In genomic region chr1:81409262-81409661, GRCh38 we compare ENCODE assay signal across 17 cellular contexts.
DNase-seq lines count a peak whose midpoint lies in the region; ATAC-seq and TF ChIP-seq lines count a peak whose summit lies in the region.
"Had no signal": no experiment of that assay in that cellular context is flagged by ENCODE, and none has a peak within 500 bp of the region (broad histone marks: within the 10 kb centered on the region; RNA-seq: fewer than 3 reads in every experiment).

No MANE protein-coding gene starts in this region.

- peak overlapping the region in 9 of 12 donors; percentile 42 to 79 (median 66) for H3K27ac ChIP-seq in heart left ventricle
- H3K27ac ChIP-seq: 22Rv1; BLaER1 treated with 17β-estradiol and CSF1 and Interleukin-3, amounts not matched to agents 10 nM and 100 nM; HL-60 had no signal

- no peak overlapping the region for H3K4me3 ChIP-seq in heart left ventricle
- H3K4me3 ChIP-seq: BLaER1 treated with 17β-estradiol and CSF1 and Interleukin-3, amounts not matched to agents 10 nM and 100 nM had no signal

- peaks cover 0 to 40% (median 13%) of the 10 kb centered on the region in 12 donors for H3K4me1 ChIP-seq in heart left ventricle

- H3K36me3 ChIP-seq in heart left ventricle, result no peaks in the 10 kb centered on the region
- H3K36me3 ChIP-seq: BLaER1 treated with 17β-estradiol and CSF1 and Interleukin-3, amounts not matched to agents 10 nM and 100 nM had no signal

- H3K9me3 ChIP-seq in heart left ventricle, result no peaks in the 10 kb centered on the region

- intact Hi-C loops in heart left ventricle (cut with DNase I), result loop anchor here in 2 of 10 donors (5.0 to 10.0 kb wide), 2 partner anchors 102 to 346 kb away; no protein-coding TSS in a partner anchor

- TF ChIP-seq POLR2A in heart left ventricle (IDR thresholded peaks at IDR 0.05), result no peak

- ATAC-seq in heart left ventricle (peak; percentile 51 to 56 (median 52)), HG02571 (IDR thresholded peaks at IDR 0.05; ENCODE audit: unreplicated experiment) (no peak)

- no peaks in the 10 kb centered on the region for H3K27me3 ChIP-seq in heart left ventricle
- H3K27me3 ChIP-seq: BLaER1 treated with 17β-estradiol and CSF1 and Interleukin-3, amounts not matched to agents 10 nM and 100 nM had no signal

- DNase-seq in NCI-H1105 treated with DMSO at 0.1 percent for 48 hours (lab: John Stamatoyannopoulos, UW), result peak; percentile 15
- no peak for DNase-seq in NCI-H1105 (lab: John Stamatoyannopoulos, UW)
- DNase-seq in heart left ventricle, result no peak
- peak; percentile 63 for DNase-seq in inferior parietal cortex (ENCODE audit: extremely low spot score)
- DNase-seq in putamen (ENCODE audit: low spot score), result peak; percentile 42
- no peak for DNase-seq in kidney glomerular epithelial cell (lab: John Stamatoyannopoulos, UW)
- DNase-seq in AG08395 (ENCODE audit: low spot score), result no peak
- DNase-seq: AML-193; CD4-positive, CD25-positive, alpha-beta regulatory T cell; DMS53; GF-D8; HCEC 1CT; HFFc6 had no signal

- TF ChIP-seq CTCF in heart left ventricle (IDR thresholded peaks at IDR 0.05), result no peak

Comparison
In these comparisons a context has a peak if more than half of its experiments do, and no peak if none do; other contexts are left out.
1. DNase-seq: peak in NCI-H1105 treated with DMSO at 0.1 percent for 48 hours (single experiment), inferior parietal cortex (single experiment) and putamen (single experiment); none in NCI-H1105 (single experiment), heart left ventricle (0 of 5), kidney glomerular epithelial cell (single experiment) and AG08395 (single experiment).